ENCODE assay signal across 17 cellular contexts in genomic region chr12:981956-982355, GRCh38. TPM values are rescaled to one million over a fixed set of nuclear protein-coding genes. Genes with fewer than 3 reads are reported as not detected.
DNase-seq lines count a peak whose midpoint lies in the region; ATAC-seq, FAIRE-seq and TF ChIP-seq lines count a peak whose summit lies in the region.
"Had no signal": no experiment of that assay in that cellular context is flagged by ENCODE, and none has a peak within 500 bp of the region (broad histone marks: within the 10 kb centered on the region; RNA-seq: fewer than 3 reads in every experiment).

No MANE protein-coding gene starts in this region.

- H3K14ac ChIP-seq in H9 (ENCODE audit: insufficient read depth, low read length): no peak overlapping the region

- H3K4ac ChIP-seq in H9 (ENCODE audit: low read depth, low read length): no peak overlapping the region

- no peak overlapping the region for H2BK120ac ChIP-seq in H9 (ENCODE audit: low read depth, low read length, poor library complexity, severe bottlenecking)

- H3K4me1 Mint-ChIP-seq in H9: peaks cover 0 to 4% of the 10 kb centered on the region in 2 experiments; a peak in 1 of 4 replicates
- peaks cover 7% of the 10 kb centered on the region for H3K4me1 Mint-ChIP-seq in stimulated activated effector memory CD8-positive, alpha-beta T cell treated with anti-CD3 and anti-CD28 coated beads, Interleukin-12 subunit alpha, Interleukin-12 subunit beta, amount 100 ng/mL, for 72 hours
- H3K4me1 Mint-ChIP-seq: GM23338 had no signal

- no peak overlapping the region for H3K4me3 ChIP-seq in AG10803 (ENCODE audit: low read length)
- no peak overlapping the region for H3K4me3 ChIP-seq in GM12878
- H3K4me3 ChIP-seq in foreskin fibroblast (ENCODE audit: low read depth in 1 of 2, low read length in 2 of 2): no peak overlapping the region
- H3K4me3 ChIP-seq: GM23338 had no signal

- CTCF ChIA-PET in GM12878 (lab: Yijun Ruan, JAX): interaction anchor here (0.7 to 1.7 kb wide), 4 partner anchors 11 to 111 kb away, joined by 3 to 4 read pairs (median 4); partner anchors contain the start of gene RAD52

- H3K23me2 ChIP-seq in H9 (ENCODE audit: insufficient read length, low read depth, low read length, poor library complexity, severe bottlenecking): no peaks in the 10 kb centered on the region

- no peak overlapping the region for H3K56ac ChIP-seq in H9 (ENCODE audit: insufficient read length, low read depth, low read length)

- no peak overlapping the region for H3K27ac Mint-ChIP-seq in H9
- no peak overlapping the region for H3K27ac Mint-ChIP-seq in stimulated activated effector memory CD8-positive, alpha-beta T cell treated with anti-CD3 and anti-CD28 coated beads, Interleukin-12 subunit alpha, Interleukin-12 subunit beta, amount 100 ng/mL, for 72 hours
- H3K27ac Mint-ChIP-seq: CD14-positive monocyte, GM23338 had no signal

- SMC1A ChIA-PET in GM12878 (lab: Charles Lee; ENCODE audit: uncharacterized antibody, unreplicated experiment): no interaction called here

- H3K27me3 ChIP-seq in H9 (ENCODE audit: insufficient read depth, low read length) (no peaks in the 10 kb centered on the region), GM12878 (replicated peaks in 1 of 2; ENCODE audit: control insufficient read depth in 2 of 2, insufficient read depth in 2 of 2, low read length in 1 of 2) (peaks cover 0 to 3% of the 10 kb centered on the region in 2 experiments; a peak in 1 of 4 replicates)

- no peak overlapping the region for H3K4me3 Mint-ChIP-seq in H9
- H3K4me3 Mint-ChIP-seq in stimulated activated effector memory CD8-positive, alpha-beta T cell treated with anti-CD3 and anti-CD28 coated beads, Interleukin-12 subunit alpha, Interleukin-12 subunit beta, amount 100 ng/mL, for 72 hours: no peak overlapping the region
- H3K4me3 Mint-ChIP-seq: CD14-positive monocyte, GM23338 had no signal

- no peak overlapping the region for H2AK5ac ChIP-seq in H9 (ENCODE audit: insufficient read length, low read length)

- H3K27ac ChIP-seq in H9 (ENCODE audit: insufficient read length, low read depth, low read length): no peak overlapping the region
- H3K27ac ChIP-seq in GM12878 (ENCODE audit: control insufficient read depth, insufficient read depth): no peak overlapping the region
- H3K27ac ChIP-seq: RWPE1 had no signal

- no peak for TF ChIP-seq CTCF in AG10803 (conservative IDR thresholded peaks at IDR 0.05; ENCODE audit: low read length)
- TF ChIP-seq CTCF in H9 (conservative IDR thresholded peaks at IDR 0.05): no peak
- TF ChIP-seq CTCF in GM12878 (IDR thresholded peaks at IDR 0.05 in 2 of 3, conservative IDR thresholded peaks at IDR 0.05 in 1 of 3; ENCODE audit: control insufficient read depth in 2 of 3, extremely low read depth in 1 of 3, insufficient read depth in 1 of 3, low read depth in 3 of 3, low read length in 3 of 3): no peak
- no peak for TF ChIP-seq CTCF in foreskin fibroblast (IDR thresholded peaks at IDR 0.05; ENCODE audit: low read depth, low read length)

- ATAC-seq in GM12878 (peak; percentile 47; the same call in 2 of the 3 replicates), HG03280 (IDR thresholded peaks at IDR 0.05; ENCODE audit: unreplicated experiment) (no peak), GM18519 (IDR thresholded peaks at IDR 0.05; ENCODE audit: low FRiP score, unreplicated experiment) (no peak)
- ATAC-seq in stimulated activated effector memory CD8-positive, alpha-beta T cell treated with anti-CD3 and anti-CD28 coated beads, Interleukin-12 subunit alpha, Interleukin-12 subunit beta, amount 100 ng/mL, for 72 hours: no peak
- ATAC-seq: GM23338 had no signal

- in situ Hi-C loops in GM12878 (cut with MboI): no loop called here

- peak; percentile 42 for DNase-seq in AG10803 (ENCODE audit: low read depth)
- DNase-seq in H9: no peak
- DNase-seq in GM12878 (ENCODE audit: low read depth, low spot score): no peak
- peak; percentile 29 to 63 for DNase-seq in foreskin fibroblast
- DNase-seq in stimulated activated effector memory CD8-positive, alpha-beta T cell treated with anti-CD3 and anti-CD28 coated beads, Interleukin-12 subunit alpha, Interleukin-12 subunit beta, amount 100 ng/mL, for 72 hours (ENCODE audit: low spot score in 2 of 2): no peak
- DNase-seq: NCI-H1417, NCI-H187, NCI-H2107, NCI-H510A, NCI-H774 had no signal

- POLR2A ChIA-PET in GM12878 (lab: Charles Lee): no interaction called here

- no TSS peak for BruUV-seq in GM12878 (replicated peaks; lab: Mats Ljungman, UMichigan)

- no peaks in the 10 kb centered on the region for H3K79me1 ChIP-seq in H9 (ENCODE audit: insufficient read depth, low read depth, low read length, poor library complexity, severe bottlenecking)

- H2BK20ac ChIP-seq in H9 (ENCODE audit: low read depth, low read length, poor library complexity, severe bottlenecking): no peak overlapping the region

- H4K91ac ChIP-seq in H9 (ENCODE audit: insufficient read length, low read depth, low read length): no peak overlapping the region

- RAD21 ChIA-PET in GM12878 (lab: Charles Lee; ENCODE audit: unreplicated experiment): interaction anchor here (0.5 to 0.7 kb wide), 3 partner anchors 54 to 573 kb away, joined by 3 read pairs; no protein-coding TSS in a partner anchor

- H3K18ac ChIP-seq in H9 (ENCODE audit: insufficient read length, low read depth, low read length): peak overlapping the region; percentile 42

- H3K79me2 ChIP-seq in H9 (ENCODE audit: insufficient read depth, low read length) (no peaks in the 10 kb centered on the region), GM12878 (ENCODE audit: control insufficient read depth, insufficient read depth, low read length) (no peaks in the 10 kb centered on the region)

- no peaks in the 10 kb centered on the region; a peak in 1 of 7 replicates for H3K36me3 Mint-ChIP-seq in H9 (ENCODE audit: insufficient read depth in 1 of 3, low read depth in 3 of 3)
- H3K36me3 Mint-ChIP-seq in stimulated activated effector memory CD8-positive, alpha-beta T cell treated with anti-CD3 and anti-CD28 coated beads, Interleukin-12 subunit alpha, Interleukin-12 subunit beta, amount 100 ng/mL, for 72 hours: no peaks in the 10 kb centered on the region

- H3K4me2 ChIP-seq in H9 (ENCODE audit: insufficient read depth, insufficient read length, low read length): no peak overlapping the region
- no peak overlapping the region for H3K4me2 ChIP-seq in GM12878 (ENCODE audit: control insufficient read depth, insufficient read depth)
- H3K4me2 ChIP-seq: GM23338 had no signal

- H4K20me1 ChIP-seq in H9 (ENCODE audit: control insufficient read depth, insufficient read depth, insufficient read length) (no peaks in the 10 kb centered on the region), GM12878 (ENCODE audit: control insufficient read depth, insufficient read depth) (no peaks in the 10 kb centered on the region; the same call in 1 of the 2 replicates)

- H2BK12ac ChIP-seq in H9 (ENCODE audit: insufficient read length, low read depth, low read length): no peak overlapping the region

- intact Hi-C loops in GM12878 (cut with micrococcal nuclease; ENCODE audit: unreplicated experiment): no loop called here

- no peaks in the 10 kb centered on the region for H3K9me3 Mint-ChIP-seq in H9
- no peaks in the 10 kb centered on the region for H3K9me3 Mint-ChIP-seq in stimulated activated effector memory CD8-positive, alpha-beta T cell treated with anti-CD3 and anti-CD28 coated beads, Interleukin-12 subunit alpha, Interleukin-12 subunit beta, amount 100 ng/mL, for 72 hours
- H3K9me3 Mint-ChIP-seq: GM23338 had no signal

- no CpG with 5 or more reads among the region's 3 CpGs for WGBS in H9 (ENCODE audit: extremely low coverage, insufficient read length, low lambda C conversion rate)
- WGBS in GM12878 (ENCODE audit: insufficient coverage, insufficient replicate concordance, low lambda C conversion rate, missing lambda C conversion rate): 66% methylated on average over 3 of the region's 3 CpGs

- H3K9me3 ChIP-seq in H9 (ENCODE audit: control insufficient read depth, low read depth, low read length) (no peaks in the 10 kb centered on the region), GM12878 (replicated peaks; ENCODE audit: control insufficient read depth, insufficient read depth, low read length) (no peaks in the 10 kb centered on the region; the same call in 2 of the 3 replicates)

- no peak overlapping the region for H2BK5ac ChIP-seq in H9 (ENCODE audit: insufficient read length, low read length)

- TF ChIP-seq EP300 in GM12878 (IDR thresholded peaks at IDR 0.05; ENCODE audit: borderline replicate concordance in 1 of 2, control insufficient read depth in 1 of 2, low read depth in 2 of 2, low read length in 2 of 2): no peak

- H2AFZ ChIP-seq in H9 (ENCODE audit: low read length) (no peak overlapping the region), GM12878 (ENCODE audit: control insufficient read depth, low read depth, low read length) (no peak overlapping the region)
- H2AFZ ChIP-seq: GM23338 had no signal

- no peak overlapping the region for H3T11ph ChIP-seq in H9 (ENCODE audit: low read length)

- H3K4me1 ChIP-seq in H9 (ENCODE audit: insufficient read depth, low read length): no peaks in the 10 kb centered on the region
- H3K4me1 ChIP-seq in GM12878 (ENCODE audit: control insufficient read depth, insufficient read depth, low read length): 0 out of 2 replicates have a peak, but pooled peaks cover 2% of the 10 kb centered on the region

- H3K9ac ChIP-seq in H9 (ENCODE audit: extremely low read depth, insufficient read length, low read length): no peak overlapping the region
- H3K9ac ChIP-seq in GM12878 (ENCODE audit: control insufficient read depth, insufficient read depth, low read length): no peak overlapping the region

- no peaks in the 10 kb centered on the region for H3K27me3 Mint-ChIP-seq in H9 (ENCODE audit: low read depth)

- no peak overlapping the region for H3K23ac ChIP-seq in H9 (ENCODE audit: insufficient read length, low read depth, low read length)

- no peaks in the 10 kb centered on the region for H3K36me3 ChIP-seq in GM12878 (ENCODE audit: control insufficient read depth in 2 of 2, insufficient read depth in 2 of 2, low read length in 1 of 2)

- H4K5ac ChIP-seq in H9 (ENCODE audit: insufficient read length, low read depth, low read length): no peak overlapping the region

- no peak for TF ChIP-seq RAD21 in GM12878 (IDR thresholded peaks at IDR 0.05; ENCODE audit: insufficient read depth, low read depth, low read length)

- FAIRE-seq in GM12878 (lab: Jason Lieb, UNC): no peak
- FAIRE-seq: G401.6, GM19239 had no signal

- TF ChIP-seq POLR2A in GM12878 (IDR thresholded peaks at IDR 0.05; ENCODE audit: low read depth, low read length): no peak

- H4K8ac ChIP-seq in H9 (replicated peaks; ENCODE audit: insufficient read length, low read depth, low read length): no peak overlapping the region

- no peak overlapping the region for H2BK15ac ChIP-seq in H9 (ENCODE audit: low read depth, low read length)

RNA-seq across cellular contexts. Expression of gene ERC1, which starts 9.1 kb away (rescaled TPM):
- total RNA-seq in H9 (2021): 48.0 and 51.2 TPM in 2 replicates
- total RNA-seq in GM12878 (2013; cell fraction: nucleolus; rRNA removed): 68.5 and 75.2 TPM in 2 replicates
- total RNA-seq in GM12878 (2014; rRNA removed): 3.2 and 5.0 TPM in 2 replicates
- 7.0 and 7.2 TPM in 2 replicates for total RNA-seq in GM12878 (2014; rRNA removed; fragmentation: Illumina TruSeq; extraction: Trizol)
- 6.6 and 7.7 TPM in 2 replicates for total RNA-seq in GM12878 (2021)
- 1.6 TPM for polyA plus RNA-seq in GM12878 (2011; ENCODE audit: low read depth)
- polyA plus RNA-seq in GM12878 (2011; rRNA removed): 8.0 and 9.3 TPM in 2 replicates
- 5.9 and 7.4 TPM in 2 replicates for polyA plus RNA-seq in GM12878 (2011; cell fraction: cytosol; rRNA removed)
- polyA plus RNA-seq in GM12878 (2011; cell fraction: nucleus; rRNA removed): 6.2 and 6.3 TPM in 2 replicates
- 1.4 and 2.1 TPM in 2 replicates for polyA plus RNA-seq in GM12878 (2012)
- 4.4 and 4.8 TPM in 2 replicates for polyA plus RNA-seq in GM12878 (2014; fragmentation: Illumina TruSeq; extraction: Trizol)
- polyA plus RNA-seq in GM12878 (2014; fragmentation: Nextera tagmentation; extraction: Ambion mirVana): 1 to 10 TPM in 1 of 2 experiments, under 1 TPM in 1; 0.75 to 1.6 TPM
- polyA plus RNA-seq in GM12878 (2014; rRNA removed): 2.3 and 2.7 TPM in 2 replicates
- polyA plus RNA-seq in GM12878 (2016; fragmentation: Nextera tagmentation; extraction: Ambion mirVana): 1 to 10 TPM; 5.5 to 5.7 TPM
- 24.5 and 27.1 TPM in 2 replicates for polyA minus RNA-seq in GM12878 (2011; rRNA and poly(A)+ RNA removed)
- polyA minus RNA-seq in GM12878 (2011; cell fraction: cytosol; rRNA and poly(A)+ RNA removed): 7.9 and 11.3 TPM in 2 replicates
- polyA minus RNA-seq in GM12878 (2011; cell fraction: nucleus; rRNA and poly(A)+ RNA removed): 21.9 and 27.0 TPM in 2 replicates

RNA-seq across cellular contexts. Expression of gene RAD52, which starts 32.5 kb away (rescaled TPM):
- 15.3 and 18.2 TPM in 2 replicates for total RNA-seq in H9 (2021)
- total RNA-seq in GM12878 (2013; cell fraction: nucleolus; rRNA removed): 80.3 and 81.5 TPM in 2 replicates
- 10.2 and 10.7 TPM in 2 replicates for total RNA-seq in GM12878 (2014; rRNA removed)
- total RNA-seq in GM12878 (2014; rRNA removed; fragmentation: Illumina TruSeq; extraction: Trizol): 9.3 and 11.4 TPM in 2 replicates
- 6.5 and 6.6 TPM in 2 replicates for total RNA-seq in GM12878 (2021)
- 4.4 TPM for polyA plus RNA-seq in GM12878 (2011; ENCODE audit: low read depth)
- polyA plus RNA-seq in GM12878 (2011; rRNA removed): 13.1 and 15.7 TPM in 2 replicates
- 10.6 and 16.5 TPM in 2 replicates for polyA plus RNA-seq in GM12878 (2011; cell fraction: cytosol; rRNA removed)
- 52.6 and 66.0 TPM in 2 replicates for polyA plus RNA-seq in GM12878 (2011; cell fraction: nucleus; rRNA removed)
- polyA plus RNA-seq in GM12878 (2012): 4.0 and 8.3 TPM in 2 replicates
- polyA plus RNA-seq in GM12878 (2014; fragmentation: Illumina TruSeq; extraction: Trizol): 5.9 and 8.5 TPM in 2 replicates
- polyA plus RNA-seq in GM12878 (2014; fragmentation: Nextera tagmentation; extraction: Ambion mirVana): 1 to 10 TPM; 2.0 to 2.9 TPM
- 11.2 and 11.3 TPM in 2 replicates for polyA plus RNA-seq in GM12878 (2014; rRNA removed)
- 1 to 10 TPM; 7.7 to 9.7 TPM for polyA plus RNA-seq in GM12878 (2016; fragmentation: Nextera tagmentation; extraction: Ambion mirVana)
- 19.2 and 29.6 TPM in 2 replicates for polyA minus RNA-seq in GM12878 (2011; rRNA and poly(A)+ RNA removed)
- polyA minus RNA-seq in GM12878 (2011; cell fraction: cytosol; rRNA and poly(A)+ RNA removed): 6.3 and 9.3 TPM in 2 replicates
- polyA minus RNA-seq in GM12878 (2011; cell fraction: nucleus; rRNA and poly(A)+ RNA removed): 16.3 and 21.0 TPM in 2 replicates

Comparison
In these comparisons a context has a peak if more than half of its experiments do, and no peak if none do; other contexts are left out.
1. DNase-seq: peak in AG10803 (single experiment) and foreskin fibroblast (2 of 2); none in H9 (single experiment), GM12878 (single experiment) and stimulated activated effector memory CD8-positive, alpha-beta T cell treated with anti-CD3 and anti-CD28 coated beads, Interleukin-12 subunit alpha, Interleukin-12 subunit beta, amount 100 ng/mL, for 72 hours (0 of 2).